ENCODE assay signal across 19 cellular contexts in the genomic region with DNA sequence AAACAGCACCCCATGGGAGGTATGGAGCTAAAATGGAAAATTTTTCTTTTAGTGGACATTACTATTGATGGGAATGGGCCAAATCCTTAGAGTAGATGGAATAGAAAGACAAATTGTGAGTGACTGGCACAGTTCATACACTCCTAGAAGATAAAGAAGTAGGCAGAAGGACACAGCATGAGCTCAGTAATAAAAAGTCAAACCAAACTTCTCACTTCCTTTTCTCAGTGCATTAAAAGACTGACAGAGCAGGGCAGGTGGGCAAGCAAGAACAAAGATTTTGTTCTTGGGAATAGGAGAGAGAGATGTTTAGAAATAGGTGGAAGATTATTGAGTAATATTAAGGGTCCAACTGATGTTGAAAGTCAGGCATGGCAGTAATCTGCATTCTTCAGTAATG.
DNase-seq lines count a peak whose midpoint lies in the region; ATAC-seq and TF ChIP-seq lines count a peak whose summit lies in the region.
"Had no signal": no experiment of that assay in that cellular context is flagged by ENCODE, and none has a peak within 500 bp of the region (broad histone marks: within the 10 kb centered on the region; RNA-seq: fewer than 3 reads in every experiment).

No MANE protein-coding gene starts in this region.

- H3K27ac ChIP-seq in esophagus squamous epithelium = no peak overlapping the region
- H3K27ac ChIP-seq: heart left ventricle, KMS-11, parathyroid adenoma, transverse colon had no signal

- no peak overlapping the region for H3K4me3 ChIP-seq in esophagus squamous epithelium
- H3K4me3 ChIP-seq: heart left ventricle, lung, transverse colon had no signal

- ATAC-seq in GM18907 (IDR thresholded peaks at IDR 0.05; ENCODE audit: unreplicated experiment) = peak; percentile 71
- ATAC-seq in GM21576 (IDR thresholded peaks at IDR 0.05; ENCODE audit: unreplicated experiment) = peak; percentile 75
- ATAC-seq in HG03103 (IDR thresholded peaks at IDR 0.05; ENCODE audit: low read depth, unreplicated experiment) = peak; percentile 80
- ATAC-seq in activated naive CD8-positive, alpha-beta T cell treated with anti-CD3 and anti-CD28 coated beads, Interleukin-2, amount 50 U/mL, for 24 hours = no peak
- ATAC-seq: heart left ventricle; naive thymus-derived CD4-positive, alpha-beta T cell had no signal

- no peak overlapping the region for H3K4me3 Mint-ChIP-seq in activated naive CD8-positive, alpha-beta T cell treated with anti-CD3 and anti-CD28 coated beads, Interleukin-2, amount 50 U/mL, for 24 hours
- H3K4me3 Mint-ChIP-seq: naive thymus-derived CD4-positive, alpha-beta T cell; T-helper 1 cell treated with Interleukin-12 subunit alpha and Interleukin-12 subunit beta and Interleukin-4 antibody, amounts not matched to agents 30 μg/mL and 1 μg/mL, for 36 hours had no signal

- H3K27ac Mint-ChIP-seq in activated naive CD8-positive, alpha-beta T cell treated with anti-CD3 and anti-CD28 coated beads, Interleukin-2, amount 50 U/mL, for 24 hours = no peak overlapping the region
- H3K27ac Mint-ChIP-seq: naive thymus-derived CD4-positive, alpha-beta T cell; T-helper 1 cell treated with Interleukin-12 subunit alpha and Interleukin-12 subunit beta and Interleukin-4 antibody, amounts not matched to agents 30 μg/mL and 1 μg/mL, for 36 hours had no signal

- H3K27me3 Mint-ChIP-seq in activated naive CD8-positive, alpha-beta T cell treated with anti-CD3 and anti-CD28 coated beads, Interleukin-2, amount 50 U/mL, for 24 hours = no peaks in the 10 kb centered on the region

- no peak for TF ChIP-seq CTCF in esophagus squamous epithelium (IDR thresholded peaks at IDR 0.05)

- H3K36me3 ChIP-seq in esophagus squamous epithelium = no peaks in the 10 kb centered on the region
- H3K36me3 ChIP-seq: transverse colon had no signal

- no peaks in the 10 kb centered on the region for H3K9me3 ChIP-seq in esophagus squamous epithelium
- H3K9me3 ChIP-seq: heart left ventricle, transverse colon had no signal

- no peaks in the 10 kb centered on the region for H3K4me1 Mint-ChIP-seq in activated naive CD8-positive, alpha-beta T cell treated with anti-CD3 and anti-CD28 coated beads, Interleukin-2, amount 50 U/mL, for 24 hours
- H3K4me1 Mint-ChIP-seq: naive thymus-derived CD4-positive, alpha-beta T cell had no signal

- no peak for DNase-seq in esophagus squamous epithelium (lab: John Stamatoyannopoulos, UW)
- no peak for DNase-seq in activated naive CD8-positive, alpha-beta T cell treated with anti-CD3 and anti-CD28 coated beads, Interleukin-2, amount 50 U/mL, for 24 hours
- no peak for DNase-seq in NK-92 treated with Interleukin-12 subunit alpha and Interleukin-12 subunit beta, amount 100 ng/mL, for 24 hours (lab: John Stamatoyannopoulos, UW)
- DNase-seq in stimulated activated CD4-positive, alpha-beta T cell treated with anti-CD3 and anti-CD28 coated beads, Interleukin-12 subunit alpha, Interleukin-12 subunit beta, amount 100 ng/mL, for 4 hours = no peak
- DNase-seq: activated effector memory CD4-positive, alpha-beta T cell treated with Interleukin-2 at 50 U/mL for 16 hours; effector CD4-positive, alpha-beta T cell; GDM1; heart left ventricle; naive thymus-derived CD4-positive, alpha-beta T cell; NCI-H1105 treated with DMSO at 0.1 percent for 48 hours; NCI-H2171 treated with DMSO at 0.1 percent for 48 hours; transverse colon had no signal

- no peaks in the 10 kb centered on the region for H3K36me3 Mint-ChIP-seq in activated naive CD8-positive, alpha-beta T cell treated with anti-CD3 and anti-CD28 coated beads, Interleukin-2, amount 50 U/mL, for 24 hours (ENCODE audit: low read depth)

- no peaks in the 10 kb centered on the region for H3K4me1 ChIP-seq in esophagus squamous epithelium
- H3K4me1 ChIP-seq: heart left ventricle, parathyroid adenoma, transverse colon had no signal

- intact Hi-C loops in esophagus squamous epithelium (cut with DNase I) = no loop called here

- TF ChIP-seq POLR2A in esophagus squamous epithelium (IDR thresholded peaks at IDR 0.05) = no peak

- no peaks in the 10 kb centered on the region for H3K27me3 ChIP-seq in esophagus squamous epithelium
- H3K27me3 ChIP-seq: heart left ventricle, transverse colon had no signal

- peaks cover under 1% of the 10 kb centered on the region for H3K9me3 Mint-ChIP-seq in activated naive CD8-positive, alpha-beta T cell treated with anti-CD3 and anti-CD28 coated beads, Interleukin-2, amount 50 U/mL, for 24 hours
